In the genomic region with DNA sequence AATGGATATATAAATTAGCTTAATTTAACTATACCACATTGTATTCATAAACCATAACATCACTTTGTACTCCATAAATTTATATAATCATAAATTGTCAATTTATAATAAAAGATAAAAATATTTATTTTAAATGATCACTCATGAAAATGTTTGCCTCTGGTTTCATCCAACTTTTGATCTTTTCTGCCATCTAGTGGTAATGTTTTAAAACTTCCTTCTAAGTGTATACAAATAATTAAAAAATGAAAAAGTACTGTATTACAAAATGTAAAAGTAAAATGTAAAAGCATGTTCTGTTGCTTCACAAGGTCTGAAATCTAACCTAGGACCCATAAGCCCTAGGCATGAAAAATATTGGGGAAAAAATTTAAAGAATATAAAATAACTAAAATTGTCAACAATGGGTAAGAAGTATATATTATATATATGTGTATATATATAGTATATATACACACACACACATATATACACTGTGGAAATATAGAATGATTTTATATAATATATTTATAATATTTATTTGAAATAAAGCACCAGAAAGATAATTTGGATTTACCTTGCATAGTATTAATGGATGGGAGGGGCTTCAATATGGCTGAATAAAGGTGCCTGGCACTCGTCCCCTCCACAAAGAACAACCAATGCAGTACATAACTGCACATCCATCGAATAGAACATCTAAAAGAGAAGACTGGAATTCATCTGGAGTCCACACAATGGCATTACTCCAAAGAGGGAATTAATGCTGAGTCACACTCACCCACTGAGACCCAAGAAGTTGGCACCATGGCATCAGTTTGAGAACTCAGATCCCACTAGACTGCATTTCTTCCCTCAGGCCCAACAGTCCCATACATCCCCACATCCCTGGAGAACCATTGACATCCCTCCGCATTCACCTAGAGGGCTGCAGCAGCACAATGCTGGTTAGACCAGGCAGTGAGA, we compare ENCODE assay signal across 8 cellular contexts. TPM values are rescaled to one million over a fixed set of nuclear protein-coding genes. Genes with fewer than 3 reads are reported as not detected.
A peak's percentile ranks its signal among the peaks of the same experiment; 100 is the strongest.
DNase-seq lines count a peak whose midpoint lies in the region; ATAC-seq and TF ChIP-seq lines count a peak whose summit lies in the region.

No MANE protein-coding gene starts in this region.

- H3K4me3 Mint-ChIP-seq in naive B cell = no peak overlapping the region

- peaks cover 0 to 12% (median 0%) of the 10 kb centered on the region in 7 donors for H3K9me3 Mint-ChIP-seq in naive B cell

- no peak overlapping the region for H3K4me3 ChIP-seq in cardiac fibroblast (replicated peaks in 1 of 2; ENCODE audit: low read depth in 2 of 2, low read length in 2 of 2)

- ATAC-seq in naive B cell (ENCODE audit: low read depth in 2 of 2) (no peak), GM21723 (IDR thresholded peaks at IDR 0.05; ENCODE audit: unreplicated experiment) (no peak), GM21526 (IDR thresholded peaks at IDR 0.05; ENCODE audit: low FRiP score, unreplicated experiment) (no peak)

- TF ChIP-seq CTCF in GM20000 (IDR thresholded peaks at IDR 0.05; ENCODE audit: extremely low read depth, missing control alignments) (no peak), cardiac fibroblast (IDR thresholded peaks at IDR 0.05; ENCODE audit: low read depth, low read length) (peak; percentile 23)

- no peaks in the 10 kb centered on the region for H3K36me3 Mint-ChIP-seq in naive B cell

- no peaks in the 10 kb centered on the region for H3K4me1 Mint-ChIP-seq in naive B cell

- H3K27ac Mint-ChIP-seq in naive B cell = peak overlapping the region in 1 of 6 donors; percentile 47

- DNase-seq in AG08395 (ENCODE audit: low spot score) (peak; percentile 19), GM20000 (ENCODE audit: low spot score) (peak; percentile 13), NCI-H2196 (lab: John Stamatoyannopoulos, UW; ENCODE audit: unreplicated experiment) (peak; percentile 49), cardiac fibroblast (ENCODE audit: low read depth in 2 of 2) (peak; percentile 72 to 75), naive B cell (peak; percentile 25), mucosa of gallbladder (ENCODE audit: low spot score) (no peak)

- peaks cover 9 to 21% (median 15%) of the 10 kb centered on the region in 3 donors for H3K27me3 Mint-ChIP-seq in naive B cell

RNA-seq across cellular contexts. Expression of a gene that starts 32.5 kb away (rescaled TPM):
- 1 to 10 TPM in 5 of 6 donors, under 1 TPM in 1; 0.50 to 5.1 (median 2.6) TPM for polyA plus RNA-seq in naive B cell (ENCODE audit: low read depth in 6 of 6)
- 55.5 TPM for total RNA-seq in mucosa of gallbladder
